In the genomic region with DNA sequence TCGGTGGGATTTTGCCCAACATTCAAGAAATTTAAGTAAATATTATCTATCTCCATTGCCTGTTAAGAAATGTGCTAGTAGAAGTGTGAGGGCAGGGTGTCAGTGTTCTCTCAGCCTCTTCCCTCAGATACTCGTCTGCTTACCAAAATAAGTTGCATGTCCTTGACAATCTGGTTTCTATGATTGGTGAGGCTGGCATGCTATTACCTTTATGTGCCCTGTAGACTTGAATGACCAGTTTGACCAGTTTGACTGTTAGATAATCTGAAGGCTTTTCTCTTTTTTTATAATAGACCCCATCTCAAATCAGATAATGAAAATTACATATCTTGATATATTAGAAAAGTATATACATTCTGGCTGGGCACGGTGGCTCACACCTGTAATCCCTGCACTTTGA, we compare ENCODE assay signal across 19 cellular contexts.
"Had no signal": no experiment of that assay in that cellular context is flagged by ENCODE, and none has a peak within 500 bp of the region (broad histone marks: within the 10 kb centered on the region; RNA-seq: fewer than 3 reads in every experiment).

No MANE protein-coding gene starts in this region.

- ATAC-seq: activated CD4-positive, CD25-positive, alpha-beta regulatory T cell treated with anti-CD3 and anti-CD28 coated beads, Interleukin-2, amount 50 U/mL, for 24 hours; activated T-cell treated with anti-CD3 and anti-CD28 coated beads, Interleukin-2, amount 50 U/mL, for 4 hours; mucosa of descending colon had no signal

- DNase-seq: activated CD4-positive, alpha-beta T cell treated with anti-CD3 and anti-CD28 coated beads, Interleukin-2, amount 10 ng/mL, durations not matched to agents 7 days and 5 days; activated CD8-positive, alpha-beta memory T cell treated with anti-CD3 and anti-CD28 coated beads, Interleukin-2, amount 50 U/mL, for 4 hours; activated effector memory CD4-positive, alpha-beta T cell treated with anti-CD3 and anti-CD28 coated beads, Interleukin-2, amount 50 U/mL, for 16 hours; activated naive CD4-positive, alpha-beta T cell treated with anti-CD3 and anti-CD28 coated beads, Interleukin-2, amount 50 U/mL, for 16 hours; activated T-cell treated with anti-CD3 and anti-CD28 coated beads, Interleukin-2, amount 50 U/mL, for 4 hours; aorta; cerebellar nuclear complex; cortex of kidney; esophagus squamous epithelium; mesenchymal stem cell; mucosa of descending colon; naive B cell; stimulated activated CD4-positive, alpha-beta T cell treated with anti-CD3 and anti-CD28 coated beads, Interleukin-12 subunit alpha, Interleukin-12 subunit beta, amount 100 ng/mL, for 4 hours; stimulated activated CD4-positive, alpha-beta T cell treated with anti-CD3 and anti-CD28 coated beads, Interleukin-1b, Interleukin-23, amount 100 ng/mL, for 48 hours; stimulated activated CD8-positive, alpha-beta memory T cell treated with anti-CD3 and anti-CD28 coated beads, Interleukin-4, amount 100 ng/mL, for 48 hours; stimulated activated naive CD4-positive, alpha-beta T cell had no signal

- H3K27ac ChIP-seq: prostate gland, right atrium auricular region had no signal
